ENCODE assay signal across 8 cellular contexts in genomic region chr11:108958446-108959123, GRCh38.
DNase-seq lines count a peak whose midpoint lies in the region; ATAC-seq and TF ChIP-seq lines count a peak whose summit lies in the region.

No MANE protein-coding gene starts in this region.

- H3K36me3 ChIP-seq in fibroblast of lung (ENCODE audit: control insufficient read depth, insufficient read depth, low read length), result no peaks in the 10 kb centered on the region

- H3K27ac ChIP-seq in fibroblast of lung (ENCODE audit: insufficient read depth, low read length), result peak overlapping the region; percentile 16

- peak overlapping the region; percentile 66 for H3K4me2 ChIP-seq in fibroblast of lung (ENCODE audit: extremely low read depth, insufficient read depth, low read length)

- DNase-seq in DMS53 treated with DMSO at 0.1 percent for 48 hours (lab: John Stamatoyannopoulos, UW; ENCODE audit: unreplicated experiment) (peak; percentile 62), NB4 (ENCODE audit: low read depth) (peak; percentile 59), fibroblast of lung (ENCODE audit: low read depth in 2 of 2) (peak; percentile 74 to 80), cortex of kidney (lab: John Stamatoyannopoulos, UW) (no peak), DMS79 (lab: John Stamatoyannopoulos, UW) (no peak)
- no peak for DNase-seq in activated CD8-positive, alpha-beta memory T cell treated with anti-CD3 and anti-CD28 coated beads for 24 hours
- DNase-seq in activated CD4-positive, CD25-positive, alpha-beta regulatory T cell treated with anti-CD3 and anti-CD28 coated beads, Interleukin-2, amount 50 U/mL, for 72 hours, result no peak

- H4K20me1 ChIP-seq in fibroblast of lung (ENCODE audit: control insufficient read depth, extremely low read depth, insufficient read depth, low read length), result no peaks in the 10 kb centered on the region

- H3K9me3 ChIP-seq in fibroblast of lung (ENCODE audit: control insufficient read depth, insufficient read depth, low read depth, low read length), result no peaks in the 10 kb centered on the region

- TF ChIP-seq CTCF in NB4 (IDR thresholded peaks at IDR 0.05; ENCODE audit: low read depth, low read length) (no peak), fibroblast of lung (conservative IDR thresholded peaks at IDR 0.05 in 1 of 2, IDR thresholded peaks at IDR 0.05 in 1 of 2; ENCODE audit: low read depth in 1 of 2, low read length in 2 of 2) (peak in 1 of 2 donors; percentile 10)

- H3K79me2 ChIP-seq in fibroblast of lung (ENCODE audit: control insufficient read depth, insufficient read depth, low read length), result no peaks in the 10 kb centered on the region

- H3K9ac ChIP-seq in fibroblast of lung (ENCODE audit: insufficient read depth, low read length), result no peak overlapping the region

- no peak overlapping the region for H2AFZ ChIP-seq in fibroblast of lung (ENCODE audit: low read length)

- no peak overlapping the region for H3K4me3 ChIP-seq in NB4 (ENCODE audit: low read depth, low read length)
- H3K4me3 ChIP-seq in fibroblast of lung (replicated peaks in 1 of 4; ENCODE audit: control extremely low read depth in 1 of 4, insufficient read depth in 1 of 4, low read depth in 3 of 4, low read length in 4 of 4), result peak overlapping the region in 3 of 4 experiments; percentile 17 to 28 (median 27)

- TF ChIP-seq POLR2A in NB4 (IDR thresholded peaks at IDR 0.05; ENCODE audit: extremely low read depth, insufficient read length), result no peak

- no peaks in the 10 kb centered on the region for H3K4me1 ChIP-seq in fibroblast of lung (ENCODE audit: control insufficient read depth, extremely low read depth, insufficient read depth, low read length)

- no peaks in the 10 kb centered on the region for H3K27me3 ChIP-seq in fibroblast of lung (ENCODE audit: control insufficient read depth, insufficient read depth, low read length)

- peak; percentile 82 for ATAC-seq in GM21786 (IDR thresholded peaks at IDR 0.05; ENCODE audit: unreplicated experiment)

Comparison
In these comparisons a context has a peak if more than half of its experiments do, and no peak if none do; other contexts are left out.
1. DNase-seq: peak in DMS53 treated with DMSO at 0.1 percent for 48 hours (single experiment), NB4 (single experiment) and fibroblast of lung (2 of 2); none in activated CD8-positive, alpha-beta memory T cell treated with anti-CD3 and anti-CD28 coated beads for 24 hours (single experiment), cortex of kidney (single experiment), DMS79 (single experiment) and activated CD4-positive, CD25-positive, alpha-beta regulatory T cell treated with anti-CD3 and anti-CD28 coated beads, Interleukin-2, amount 50 U/mL, for 72 hours (single experiment).